In genomic region chr20:64167676-64168075, GRCh38 we compare ENCODE assay signal across 26 cellular contexts. TPM values are rescaled to one million over a fixed set of nuclear protein-coding genes. Genes with fewer than 3 reads are reported as not detected.
"Had no signal": no experiment of that assay in that cellular context is flagged by ENCODE, and none has a peak within 500 bp of the region (broad histone marks: within the 10 kb centered on the region; RNA-seq: fewer than 3 reads in every experiment).

No MANE protein-coding gene starts in this region.

- H3K36me3 ChIP-seq: colonic mucosa, neutrophil, tibial nerve, uterus had no signal

- H3K4me1 ChIP-seq: body of pancreas, colonic mucosa, uterus had no signal

- H3K79me2 ChIP-seq: hepatocyte had no signal

- H3K36me3 Mint-ChIP-seq: activated naive CD4-positive, alpha-beta T cell treated with anti-CD3 and anti-CD28 coated beads, Interleukin-2, amount 50 U/mL, for 72 hours; naive thymus-derived CD4-positive, alpha-beta T cell had no signal

- H3K27me3 ChIP-seq: body of pancreas, colonic mucosa had no signal

- H3K27ac ChIP-seq: body of pancreas, colonic mucosa, hepatocyte, neutrophil, tibial nerve, uterus had no signal

- H3K9me3 Mint-ChIP-seq: activated CD4-positive, alpha-beta T cell treated with anti-CD3 and anti-CD28 coated beads, Interleukin-2, amount 10 ng/mL, durations not matched to agents 24 days and 14 days; activated naive CD4-positive, alpha-beta T cell treated with anti-CD3 and anti-CD28 coated beads, Interleukin-2, amount 50 U/mL, for 72 hours; naive thymus-derived CD4-positive, alpha-beta T cell had no signal

- H2AFZ ChIP-seq: hepatocyte had no signal

- H3K9me3 ChIP-seq: body of pancreas, colonic mucosa, neutrophil, tibial nerve, uterus had no signal

- H3K4me3 Mint-ChIP-seq: activated CD4-positive, alpha-beta T cell treated with anti-CD3 and anti-CD28 coated beads, Interleukin-2, amount 10 ng/mL, durations not matched to agents 24 days and 14 days; activated CD8-positive, alpha-beta T cell treated with anti-CD3 and anti-CD28 coated beads, Interleukin-2, amount 10 ng/mL, durations not matched to agents 7 days and 5 days; naive thymus-derived CD4-positive, alpha-beta T cell had no signal

- H3K27ac Mint-ChIP-seq: activated CD4-positive, alpha-beta T cell treated with anti-CD3 and anti-CD28 coated beads, Interleukin-2, amount 10 ng/mL, durations not matched to agents 24 days and 14 days; activated CD8-positive, alpha-beta T cell treated with anti-CD3 and anti-CD28 coated beads, Interleukin-2, amount 10 ng/mL, durations not matched to agents 7 days and 5 days; naive thymus-derived CD4-positive, alpha-beta T cell had no signal

- H3K4me1 Mint-ChIP-seq: activated CD4-positive, alpha-beta T cell treated with anti-CD3 and anti-CD28 coated beads, Interleukin-2, amount 10 ng/mL, durations not matched to agents 24 days and 14 days; naive thymus-derived CD4-positive, alpha-beta T cell had no signal

- H3K4me3 ChIP-seq: body of pancreas, colonic mucosa, hepatocyte, tibial nerve, uterus had no signal

- DNase-seq: activated CD4-positive, alpha-beta T cell treated with anti-CD3 and anti-CD28 coated beads, Interleukin-2, amount 10 ng/mL, durations not matched to agents 24 days and 14 days; activated CD4-positive, CD25-positive, alpha-beta regulatory T cell; activated CD8-positive, alpha-beta memory T cell treated with anti-CD3 and anti-CD28 coated beads, Interleukin-2, amount 50 U/mL, for 4 hours; activated CD8-positive, alpha-beta T cell treated with anti-CD3 and anti-CD28 coated beads, Interleukin-2, amount 10 ng/mL, durations not matched to agents 7 days and 5 days; activated gamma-delta T cell; activated T-cell treated with anti-CD3 and anti-CD28 coated beads, Interleukin-2, amount 50 U/mL, for 48 hours; amniotic stem cell; central memory CD4-positive, alpha-beta T cell; colonic mucosa; islet precursor cell; naive thymus-derived CD4-positive, alpha-beta T cell; small intestine; stimulated activated CD4-positive, alpha-beta T cell treated with anti-CD3 and anti-CD28 coated beads, Interleukin-4, amount 100 ng/mL, for 4 hours; stimulated activated CD8-positive, alpha-beta memory T cell treated with anti-CD3 and anti-CD28 coated beads, Interleukin-4, amount 100 ng/mL, for 48 hours; stimulated activated naive CD4-positive, alpha-beta T cell treated with Interleukin-2 at 50 U/mL for 16 hours; substantia nigra; uterus had no signal

- H3K4me2 ChIP-seq: hepatocyte had no signal

- ATAC-seq: activated CD8-positive, alpha-beta T cell treated with anti-CD3 and anti-CD28 coated beads, Interleukin-2, amount 10 ng/mL, durations not matched to agents 7 days and 5 days; activated naive CD4-positive, alpha-beta T cell treated with anti-CD3 and anti-CD28 coated beads, Interleukin-2, amount 50 U/mL, for 72 hours; body of pancreas; esophagus mucosa; left lobe of liver; naive thymus-derived CD4-positive, alpha-beta T cell had no signal

RNA-seq across cellular contexts. Expression of gene MYT1, which starts 3.4 kb away (rescaled TPM):
- total RNA-seq: activated CD4-positive, alpha-beta T cell treated with anti-CD3 and anti-CD28 coated beads, Interleukin-2, amount 10 ng/mL, durations not matched to agents 24 days and 14 days; activated CD8-positive, alpha-beta T cell treated with anti-CD3 and anti-CD28 coated beads, Interleukin-2, amount 10 ng/mL, durations not matched to agents 7 days and 5 days; esophagus mucosa; left lobe of liver; mononuclear cell; naive thymus-derived CD4-positive, alpha-beta T cell; posterior vena cava; tibial nerve had no signal
- polyA plus RNA-seq: naive thymus-derived CD4-positive, alpha-beta T cell had no signal
